1 cellular context compared by ENCODE assay signal in the genomic region with DNA sequence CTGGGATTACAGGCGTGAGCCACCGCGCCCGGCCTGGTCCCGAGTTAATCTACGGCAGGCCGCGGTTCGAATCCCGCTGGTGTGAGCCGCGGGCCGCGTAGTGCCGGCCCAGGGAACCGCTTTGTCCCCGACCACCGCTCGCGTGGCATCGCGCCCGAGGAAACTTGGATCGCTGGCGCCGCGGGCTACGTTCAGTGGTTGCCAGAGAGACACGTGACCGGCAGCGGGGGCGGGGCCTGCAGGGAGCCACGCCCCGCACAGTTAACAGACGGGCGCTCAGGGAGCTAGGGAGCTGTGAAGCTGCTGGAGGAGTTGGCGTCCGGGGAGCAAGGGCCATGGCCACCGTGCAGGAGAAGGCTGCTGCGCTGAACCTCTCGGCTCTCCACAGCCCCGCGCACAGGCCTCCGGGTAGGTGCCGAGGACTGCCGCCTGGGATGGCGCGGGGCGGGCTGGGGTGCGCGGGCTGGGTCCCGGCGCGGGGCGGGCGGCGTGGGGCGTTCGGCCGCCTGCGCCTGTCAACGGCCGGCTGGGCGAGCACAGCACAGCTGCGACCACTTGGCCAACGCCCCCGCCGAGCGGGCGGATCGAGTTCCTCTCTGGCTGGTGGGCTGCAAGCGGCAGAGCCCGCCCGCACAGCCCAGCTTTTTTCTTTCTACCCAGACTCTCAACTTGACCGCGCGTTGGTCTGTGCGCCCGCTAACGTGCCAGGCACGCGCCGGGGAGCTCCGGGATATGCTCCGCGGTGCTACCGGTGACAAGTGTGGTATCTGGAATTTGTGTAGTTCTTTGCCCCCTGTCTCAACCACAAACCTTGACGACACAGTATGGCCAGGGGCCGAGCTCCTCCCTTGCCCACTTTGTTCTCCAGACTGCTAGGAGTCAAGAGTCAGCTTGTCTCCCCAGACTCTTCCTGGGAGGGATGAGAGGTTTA.
TF ChIP-seq lines count a peak whose summit lies in the region.

A gene (plus strand): TSS at position 258 of the 931 bp plus-strand sequence. CDS start 78 bp downstream, at position 336.

TF ChIP-seq in K562, 482 proteins besides CTCF, POLR2A, EP300 and RAD21 (continued from another document and continues in another):
- TF ChIP-seq MAZ (CRISPR knock-in tag; conservative IDR thresholded peaks at IDR 0.05 in 1 of 2, IDR thresholded peaks at IDR 0.05 in 1 of 2) (peak; percentile 63 to 69), SIX5 (IDR thresholded peaks at IDR 0.05; ENCODE audit: borderline replicate concordance in 1 of 2, insufficient read depth in 1 of 2, low read depth in 1 of 2, low read length in 2 of 2) (no peak), SMAD2 (IDR thresholded peaks at IDR 0.05; ENCODE audit: low read depth, low read length) (no peak), PHF8 (IDR thresholded peaks at IDR 0.05; ENCODE audit: borderline replicate concordance, low read length) (peak; percentile 64), CBFA2T2 (conservative IDR thresholded peaks at IDR 0.05) (peak; percentile 81), ZFP1 (CRISPR knock-in tag; IDR thresholded peaks at IDR 0.05) (no peak), ZNF717 (CRISPR knock-in tag; IDR thresholded peaks at IDR 0.05) (no peak), STAG1 (CRISPR knock-in tag; IDR thresholded peaks at IDR 0.05; ENCODE audit: borderline replicate concordance) (0 out of 2 replicates have a peak, but pooled peaks have one; percentile 22), MAFG (tag; conservative IDR thresholded peaks at IDR 0.05) (no peak), ZNF174 (CRISPR knock-in tag; IDR thresholded peaks at IDR 0.05) (no peak), ZNF445 (CRISPR knock-in tag; IDR thresholded peaks at IDR 0.05; ENCODE audit: low read depth) (no peak), RFX1 (IDR thresholded peaks at IDR 0.05) (peak; percentile 40; the same call in 1 of the 2 replicates), SMARCA5 (IDR thresholded peaks at IDR 0.05) (no peak), KAT8 (IDR thresholded peaks at IDR 0.05; ENCODE audit: low read depth) (no peak), MCM5 (IDR thresholded peaks at IDR 0.05; ENCODE audit: low read depth) (no peak), TEAD2 (tag; IDR thresholded peaks at IDR 0.05) (no peak), ELF2 (CRISPR knock-in tag; IDR thresholded peaks at IDR 0.05) (no peak), SP2 (IDR thresholded peaks at IDR 0.05; ENCODE audit: extremely low read depth, low read depth, low read length, poor library complexity, severe bottlenecking) (no peak), ETV5 (CRISPR knock-in tag; IDR thresholded peaks at IDR 0.05; ENCODE audit: low read depth) (peak; percentile 19; the same call in 1 of the 2 replicates), L3MBTL2 (IDR thresholded peaks at IDR 0.05) (peak; percentile 98), JUND (IDR thresholded peaks at IDR 0.05; ENCODE audit: borderline replicate concordance, low read depth, low read length) (no peak), JUND (tag; IDR thresholded peaks at IDR 0.05; ENCODE audit: borderline replicate concordance, low read depth, low read length) (no peak), KLF16 (IDR thresholded peaks at IDR 0.05) (no peak), BRF1 (IDR thresholded peaks at IDR 0.05; ENCODE audit: borderline replicate concordance, extremely low read depth, insufficient read length) (no peak), SPI1 (IDR thresholded peaks at IDR 0.05; ENCODE audit: borderline replicate concordance, low read depth, low read length) (no peak), BMI1 (IDR thresholded peaks at IDR 0.05; ENCODE audit: low read length) (no peak), ELF4 (CRISPR knock-in tag; IDR thresholded peaks at IDR 0.05) (no peak)
- TF ChIP-seq, protein P1, sequence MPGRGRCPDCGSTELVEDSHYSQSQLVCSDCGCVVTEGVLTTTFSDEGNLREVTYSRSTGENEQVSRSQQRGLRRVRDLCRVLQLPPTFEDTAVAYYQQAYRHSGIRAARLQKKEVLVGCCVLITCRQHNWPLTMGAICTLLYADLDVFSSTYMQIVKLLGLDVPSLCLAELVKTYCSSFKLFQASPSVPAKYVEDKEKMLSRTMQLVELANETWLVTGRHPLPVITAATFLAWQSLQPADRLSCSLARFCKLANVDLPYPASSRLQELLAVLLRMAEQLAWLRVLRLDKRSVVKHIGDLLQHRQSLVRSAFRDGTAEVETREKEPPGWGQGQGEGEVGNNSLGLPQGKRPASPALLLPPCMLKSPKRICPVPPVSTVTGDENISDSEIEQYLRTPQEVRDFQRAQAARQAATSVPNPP (IDR thresholded peaks at IDR 0.05; ENCODE audit: borderline replicate concordance, insufficient read depth, insufficient read length) = no peak
- TF ChIP-seq, protein P2, sequence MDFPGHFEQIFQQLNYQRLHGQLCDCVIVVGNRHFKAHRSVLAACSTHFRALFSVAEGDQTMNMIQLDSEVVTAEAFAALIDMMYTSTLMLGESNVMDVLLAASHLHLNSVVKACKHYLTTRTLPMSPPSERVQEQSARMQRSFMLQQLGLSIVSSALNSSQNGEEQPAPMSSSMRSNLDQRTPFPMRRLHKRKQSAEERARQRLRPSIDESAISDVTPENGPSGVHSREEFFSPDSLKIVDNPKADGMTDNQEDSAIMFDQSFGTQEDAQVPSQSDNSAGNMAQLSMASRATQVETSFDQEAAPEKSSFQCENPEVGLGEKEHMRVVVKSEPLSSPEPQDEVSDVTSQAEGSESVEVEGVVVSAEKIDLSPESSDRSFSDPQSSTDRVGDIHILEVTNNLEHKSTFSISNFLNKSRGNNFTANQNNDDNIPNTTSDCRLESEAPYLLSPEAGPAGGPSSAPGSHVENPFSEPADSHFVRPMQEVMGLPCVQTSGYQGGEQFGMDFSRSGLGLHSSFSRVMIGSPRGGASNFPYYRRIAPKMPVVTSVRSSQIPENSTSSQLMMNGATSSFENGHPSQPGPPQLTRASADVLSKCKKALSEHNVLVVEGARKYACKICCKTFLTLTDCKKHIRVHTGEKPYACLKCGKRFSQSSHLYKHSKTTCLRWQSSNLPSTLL (IDR thresholded peaks at IDR 0.05) = no peak
- TF ChIP-seq, protein P3, sequence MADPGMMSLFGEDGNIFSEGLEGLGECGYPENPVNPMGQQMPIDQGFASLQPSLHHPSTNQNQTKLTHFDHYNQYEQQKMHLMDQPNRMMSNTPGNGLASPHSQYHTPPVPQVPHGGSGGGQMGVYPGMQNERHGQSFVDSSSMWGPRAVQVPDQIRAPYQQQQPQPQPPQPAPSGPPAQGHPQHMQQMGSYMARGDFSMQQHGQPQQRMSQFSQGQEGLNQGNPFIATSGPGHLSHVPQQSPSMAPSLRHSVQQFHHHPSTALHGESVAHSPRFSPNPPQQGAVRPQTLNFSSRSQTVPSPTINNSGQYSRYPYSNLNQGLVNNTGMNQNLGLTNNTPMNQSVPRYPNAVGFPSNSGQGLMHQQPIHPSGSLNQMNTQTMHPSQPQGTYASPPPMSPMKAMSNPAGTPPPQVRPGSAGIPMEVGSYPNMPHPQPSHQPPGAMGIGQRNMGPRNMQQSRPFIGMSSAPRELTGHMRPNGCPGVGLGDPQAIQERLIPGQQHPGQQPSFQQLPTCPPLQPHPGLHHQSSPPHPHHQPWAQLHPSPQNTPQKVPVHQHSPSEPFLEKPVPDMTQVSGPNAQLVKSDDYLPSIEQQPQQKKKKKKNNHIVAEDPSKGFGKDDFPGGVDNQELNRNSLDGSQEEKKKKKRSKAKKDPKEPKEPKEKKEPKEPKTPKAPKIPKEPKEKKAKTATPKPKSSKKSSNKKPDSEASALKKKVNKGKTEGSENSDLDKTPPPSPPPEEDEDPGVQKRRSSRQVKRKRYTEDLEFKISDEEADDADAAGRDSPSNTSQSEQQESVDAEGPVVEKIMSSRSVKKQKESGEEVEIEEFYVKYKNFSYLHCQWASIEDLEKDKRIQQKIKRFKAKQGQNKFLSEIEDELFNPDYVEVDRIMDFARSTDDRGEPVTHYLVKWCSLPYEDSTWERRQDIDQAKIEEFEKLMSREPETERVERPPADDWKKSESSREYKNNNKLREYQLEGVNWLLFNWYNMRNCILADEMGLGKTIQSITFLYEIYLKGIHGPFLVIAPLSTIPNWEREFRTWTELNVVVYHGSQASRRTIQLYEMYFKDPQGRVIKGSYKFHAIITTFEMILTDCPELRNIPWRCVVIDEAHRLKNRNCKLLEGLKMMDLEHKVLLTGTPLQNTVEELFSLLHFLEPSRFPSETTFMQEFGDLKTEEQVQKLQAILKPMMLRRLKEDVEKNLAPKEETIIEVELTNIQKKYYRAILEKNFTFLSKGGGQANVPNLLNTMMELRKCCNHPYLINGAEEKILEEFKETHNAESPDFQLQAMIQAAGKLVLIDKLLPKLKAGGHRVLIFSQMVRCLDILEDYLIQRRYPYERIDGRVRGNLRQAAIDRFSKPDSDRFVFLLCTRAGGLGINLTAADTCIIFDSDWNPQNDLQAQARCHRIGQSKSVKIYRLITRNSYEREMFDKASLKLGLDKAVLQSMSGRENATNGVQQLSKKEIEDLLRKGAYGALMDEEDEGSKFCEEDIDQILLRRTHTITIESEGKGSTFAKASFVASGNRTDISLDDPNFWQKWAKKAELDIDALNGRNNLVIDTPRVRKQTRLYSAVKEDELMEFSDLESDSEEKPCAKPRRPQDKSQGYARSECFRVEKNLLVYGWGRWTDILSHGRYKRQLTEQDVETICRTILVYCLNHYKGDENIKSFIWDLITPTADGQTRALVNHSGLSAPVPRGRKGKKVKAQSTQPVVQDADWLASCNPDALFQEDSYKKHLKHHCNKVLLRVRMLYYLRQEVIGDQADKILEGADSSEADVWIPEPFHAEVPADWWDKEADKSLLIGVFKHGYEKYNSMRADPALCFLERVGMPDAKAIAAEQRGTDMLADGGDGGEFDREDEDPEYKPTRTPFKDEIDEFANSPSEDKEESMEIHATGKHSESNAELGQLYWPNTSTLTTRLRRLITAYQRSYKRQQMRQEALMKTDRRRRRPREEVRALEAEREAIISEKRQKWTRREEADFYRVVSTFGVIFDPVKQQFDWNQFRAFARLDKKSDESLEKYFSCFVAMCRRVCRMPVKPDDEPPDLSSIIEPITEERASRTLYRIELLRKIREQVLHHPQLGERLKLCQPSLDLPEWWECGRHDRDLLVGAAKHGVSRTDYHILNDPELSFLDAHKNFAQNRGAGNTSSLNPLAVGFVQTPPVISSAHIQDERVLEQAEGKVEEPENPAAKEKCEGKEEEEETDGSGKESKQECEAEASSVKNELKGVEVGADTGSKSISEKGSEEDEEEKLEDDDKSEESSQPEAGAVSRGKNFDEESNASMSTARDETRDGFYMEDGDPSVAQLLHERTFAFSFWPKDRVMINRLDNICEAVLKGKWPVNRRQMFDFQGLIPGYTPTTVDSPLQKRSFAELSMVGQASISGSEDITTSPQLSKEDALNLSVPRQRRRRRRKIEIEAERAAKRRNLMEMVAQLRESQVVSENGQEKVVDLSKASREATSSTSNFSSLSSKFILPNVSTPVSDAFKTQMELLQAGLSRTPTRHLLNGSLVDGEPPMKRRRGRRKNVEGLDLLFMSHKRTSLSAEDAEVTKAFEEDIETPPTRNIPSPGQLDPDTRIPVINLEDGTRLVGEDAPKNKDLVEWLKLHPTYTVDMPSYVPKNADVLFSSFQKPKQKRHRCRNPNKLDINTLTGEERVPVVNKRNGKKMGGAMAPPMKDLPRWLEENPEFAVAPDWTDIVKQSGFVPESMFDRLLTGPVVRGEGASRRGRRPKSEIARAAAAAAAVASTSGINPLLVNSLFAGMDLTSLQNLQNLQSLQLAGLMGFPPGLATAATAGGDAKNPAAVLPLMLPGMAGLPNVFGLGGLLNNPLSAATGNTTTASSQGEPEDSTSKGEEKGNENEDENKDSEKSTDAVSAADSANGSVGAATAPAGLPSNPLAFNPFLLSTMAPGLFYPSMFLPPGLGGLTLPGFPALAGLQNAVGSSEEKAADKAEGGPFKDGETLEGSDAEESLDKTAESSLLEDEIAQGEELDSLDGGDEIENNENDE (IDR thresholded peaks at IDR 0.05; ENCODE audit: low read depth, low read length) = no peak
- TF ChIP-seq, protein P4, sequence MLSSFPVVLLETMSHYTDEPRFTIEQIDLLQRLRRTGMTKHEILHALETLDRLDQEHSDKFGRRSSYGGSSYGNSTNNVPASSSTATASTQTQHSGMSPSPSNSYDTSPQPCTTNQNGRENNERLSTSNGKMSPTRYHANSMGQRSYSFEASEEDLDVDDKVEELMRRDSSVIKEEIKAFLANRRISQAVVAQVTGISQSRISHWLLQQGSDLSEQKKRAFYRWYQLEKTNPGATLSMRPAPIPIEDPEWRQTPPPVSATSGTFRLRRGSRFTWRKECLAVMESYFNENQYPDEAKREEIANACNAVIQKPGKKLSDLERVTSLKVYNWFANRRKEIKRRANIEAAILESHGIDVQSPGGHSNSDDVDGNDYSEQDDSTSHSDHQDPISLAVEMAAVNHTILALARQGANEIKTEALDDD (IDR thresholded peaks at IDR 0.05) = no peak
- TF ChIP-seq, protein P5, sequence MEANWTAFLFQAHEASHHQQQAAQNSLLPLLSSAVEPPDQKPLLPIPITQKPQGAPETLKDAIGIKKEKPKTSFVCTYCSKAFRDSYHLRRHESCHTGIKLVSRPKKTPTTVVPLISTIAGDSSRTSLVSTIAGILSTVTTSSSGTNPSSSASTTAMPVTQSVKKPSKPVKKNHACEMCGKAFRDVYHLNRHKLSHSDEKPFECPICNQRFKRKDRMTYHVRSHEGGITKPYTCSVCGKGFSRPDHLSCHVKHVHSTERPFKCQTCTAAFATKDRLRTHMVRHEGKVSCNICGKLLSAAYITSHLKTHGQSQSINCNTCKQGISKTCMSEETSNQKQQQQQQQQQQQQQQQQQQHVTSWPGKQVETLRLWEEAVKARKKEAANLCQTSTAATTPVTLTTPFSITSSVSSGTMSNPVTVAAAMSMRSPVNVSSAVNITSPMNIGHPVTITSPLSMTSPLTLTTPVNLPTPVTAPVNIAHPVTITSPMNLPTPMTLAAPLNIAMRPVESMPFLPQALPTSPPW (CRISPR knock-in tag; IDR thresholded peaks at IDR 0.05) = peak; percentile 3; the same call in 1 of the 2 replicates
